ENCODE assay signal across 9 cellular contexts in genomic region chr10:109773818-109774440, GRCh38.
DNase-seq lines count a peak whose midpoint lies in the region; ATAC-seq and TF ChIP-seq lines count a peak whose summit lies in the region.
"Had no signal": no experiment of that assay in that cellular context is flagged by ENCODE, and none has a peak within 500 bp of the region (broad histone marks: within the 10 kb centered on the region; RNA-seq: fewer than 3 reads in every experiment).

No MANE protein-coding gene starts in this region.

- no peak for ATAC-seq in HG03571 (IDR thresholded peaks at IDR 0.05; ENCODE audit: unreplicated experiment)
- no peak for ATAC-seq in HG02840 (IDR thresholded peaks at IDR 0.05; ENCODE audit: low FRiP score, unreplicated experiment)

- CTCF ChIA-PET in MCF 10A (lab: Yijun Ruan, JAX): interaction anchor here (0.5 to 2.3 kb wide), 32 partner anchors 9 to 1384 kb away, joined by 3 to 16 read pairs (median 4); no protein-coding TSS in a partner anchor

- H3K36me3 ChIP-seq in cardiac muscle cell: no peaks in the 10 kb centered on the region
- H3K36me3 ChIP-seq in right atrium auricular region: no peaks in the 10 kb centered on the region

- H3K9me3 ChIP-seq in cardiac muscle cell (ENCODE audit: low read depth) (no peaks in the 10 kb centered on the region), right atrium auricular region (no peaks in the 10 kb centered on the region)

- H3K27ac Mint-ChIP-seq in MCF 10A (ENCODE audit: low read depth, unreplicated experiment) (no peak overlapping the region), nephron progenitor cell (no peak overlapping the region)
- H3K27ac Mint-ChIP-seq: activated naive CD8-positive, alpha-beta T cell treated with anti-CD3 and anti-CD28 coated beads, Interleukin-2, amount 10 ng/mL, durations not matched to agents 7 days and 5 days had no signal

- no peak overlapping the region for H3K4me3 ChIP-seq in cardiac muscle cell
- no peak overlapping the region for H3K4me3 ChIP-seq in right atrium auricular region

- H3K4me1 Mint-ChIP-seq in MCF 10A (ENCODE audit: insufficient read depth, unreplicated experiment) (no peaks in the 10 kb centered on the region), nephron progenitor cell (no peaks in the 10 kb centered on the region)
- H3K4me1 Mint-ChIP-seq: activated naive CD8-positive, alpha-beta T cell treated with anti-CD3 and anti-CD28 coated beads, Interleukin-2, amount 10 ng/mL, durations not matched to agents 7 days and 5 days had no signal

- H3K36me3 Mint-ChIP-seq in MCF 10A (ENCODE audit: insufficient read depth, unreplicated experiment) (no peaks in the 10 kb centered on the region), nephron progenitor cell (ENCODE audit: low read depth) (no peaks in the 10 kb centered on the region)
- H3K36me3 Mint-ChIP-seq: activated naive CD8-positive, alpha-beta T cell treated with anti-CD3 and anti-CD28 coated beads, Interleukin-2, amount 10 ng/mL, durations not matched to agents 7 days and 5 days had no signal

- no peak overlapping the region for H3K27ac ChIP-seq in cardiac muscle cell
- H3K27ac ChIP-seq in right atrium auricular region: no peak overlapping the region

- TF ChIP-seq CTCF in cardiac muscle cell (IDR thresholded peaks at IDR 0.05; ENCODE audit: low read depth, low read length) (peak; percentile 55), right atrium auricular region (IDR thresholded peaks at IDR 0.05) (no peak), MCF 10A (IDR thresholded peaks at IDR 0.05; ENCODE audit: unreplicated experiment) (peak; percentile 77), nephron progenitor cell (IDR thresholded peaks at IDR 0.05) (peak; percentile 66)

- H3K4me1 ChIP-seq in cardiac muscle cell (ENCODE audit: low read depth): no peaks in the 10 kb centered on the region
- H3K4me1 ChIP-seq in right atrium auricular region: no peaks in the 10 kb centered on the region

- no peaks in the 10 kb centered on the region for H3K27me3 Mint-ChIP-seq in MCF 10A (ENCODE audit: insufficient read depth, unreplicated experiment)
- H3K27me3 Mint-ChIP-seq in nephron progenitor cell (ENCODE audit: low read depth, poor library complexity): no peaks in the 10 kb centered on the region
- H3K27me3 Mint-ChIP-seq: activated naive CD8-positive, alpha-beta T cell treated with anti-CD3 and anti-CD28 coated beads, Interleukin-2, amount 10 ng/mL, durations not matched to agents 7 days and 5 days had no signal

- intact Hi-C loops in MCF 10A (cut with micrococcal nuclease): loop anchor here (10.0 kb wide), 3 partner anchors 349 to 759 kb away; no protein-coding TSS in a partner anchor

- POLR2A ChIA-PET in MCF 10A (lab: Yijun Ruan, JAX): interaction anchor here (0.6 to 0.7 kb wide), 3 partner anchors 182 to 1221 kb away, joined by 3 to 4 read pairs (median 4); no protein-coding TSS in a partner anchor

- no peaks in the 10 kb centered on the region for H3K27me3 ChIP-seq in cardiac muscle cell
- H3K27me3 ChIP-seq in right atrium auricular region: no peaks in the 10 kb centered on the region

- no peaks in the 10 kb centered on the region for H3K9me3 Mint-ChIP-seq in MCF 10A (ENCODE audit: unreplicated experiment)
- H3K9me3 Mint-ChIP-seq in nephron progenitor cell: no peaks in the 10 kb centered on the region
- H3K9me3 Mint-ChIP-seq: activated naive CD8-positive, alpha-beta T cell treated with anti-CD3 and anti-CD28 coated beads, Interleukin-2, amount 10 ng/mL, durations not matched to agents 7 days and 5 days had no signal

- no peak overlapping the region for H3K4me3 Mint-ChIP-seq in MCF 10A (ENCODE audit: unreplicated experiment)
- H3K4me3 Mint-ChIP-seq in nephron progenitor cell: no peak overlapping the region
- H3K4me3 Mint-ChIP-seq: activated naive CD8-positive, alpha-beta T cell treated with anti-CD3 and anti-CD28 coated beads, Interleukin-2, amount 10 ng/mL, durations not matched to agents 7 days and 5 days had no signal

- no TSS peak for BruUV-seq in MCF 10A (replicated peaks; lab: Mats Ljungman, UMichigan)

- DNase-seq in cardiac muscle cell (ENCODE audit: low read depth in 1 of 2, low spot score in 1 of 2): peak in 1 of 2 donors; percentile 43
- DNase-seq in right atrium auricular region (ENCODE audit: low spot score): no peak
- DNase-seq in LoVo (ENCODE audit: low spot score): peak; percentile 37
- DNase-seq in MCF 10A (ENCODE audit: unreplicated experiment): peak; percentile 55
- DNase-seq in nephron progenitor cell: no peak
- DNase-seq in amniotic stem cell (lab: John Stamatoyannopoulos, UW): no peak
- DNase-seq: activated naive CD8-positive, alpha-beta T cell treated with anti-CD3 and anti-CD28 coated beads, Interleukin-2, amount 10 ng/mL, durations not matched to agents 7 days and 5 days had no signal

Comparison
In these comparisons a context has a peak if more than half of its experiments do, and no peak if none do; other contexts are left out.
1. CTCF ChIP-seq: peak in cardiac muscle cell (single experiment), MCF 10A (single experiment) and nephron progenitor cell (single experiment); none in right atrium auricular region (0 of 2).
2. DNase-seq: peak in LoVo (single experiment) and MCF 10A (single experiment); none in right atrium auricular region (single experiment), nephron progenitor cell (single experiment) and amniotic stem cell (single experiment).